9 cellular contexts compared by ENCODE assay signal in the genomic region with DNA sequence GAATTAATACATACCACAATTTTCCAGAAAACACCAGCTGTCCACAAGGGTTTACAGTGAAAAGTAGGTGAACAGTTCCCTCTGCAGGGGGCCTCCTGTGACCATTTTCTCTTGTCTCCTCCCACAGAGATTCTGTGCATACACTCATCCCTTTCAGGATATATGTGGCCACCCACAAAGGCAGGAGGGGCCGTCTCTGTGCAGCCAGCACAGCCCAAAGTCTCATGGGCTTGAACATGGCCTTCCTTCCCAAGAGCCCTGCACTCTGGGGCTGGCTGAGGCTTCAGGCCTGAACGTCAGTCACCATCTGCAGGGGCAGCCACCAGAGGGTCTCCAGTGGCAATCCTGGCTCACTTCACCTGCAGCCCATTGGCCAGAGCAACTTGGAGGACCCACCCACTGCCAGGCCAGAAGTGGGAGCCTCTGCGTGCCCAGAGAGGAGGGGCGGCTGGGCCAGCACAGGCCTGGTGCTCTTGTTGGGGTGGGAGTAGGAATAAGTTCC.
DNase-seq lines count a peak whose midpoint lies in the region.
"Had no signal": no experiment of that assay in that cellular context is flagged by ENCODE, and none has a peak within 500 bp of the region (broad histone marks: within the 10 kb centered on the region; RNA-seq: fewer than 3 reads in every experiment).

No MANE protein-coding gene starts in this region.

- DNase-seq in DMS 273 (lab: John Stamatoyannopoulos, UW; ENCODE audit: unreplicated experiment) (peak; percentile 88), KG1 (lab: John Stamatoyannopoulos, UW) (peak; percentile 11), UCSD-AML1 (lab: John Stamatoyannopoulos, UW; ENCODE audit: unreplicated experiment) (peak; percentile 35), kidney tubule cell (ENCODE audit: low spot score) (peak; percentile 49), cortex of kidney (lab: John Stamatoyannopoulos, UW) (no peak), NCI-H1092 treated with DMSO at 0.1 percent for 48 hours (lab: John Stamatoyannopoulos, UW) (no peak), NCI-H526 (lab: John Stamatoyannopoulos, UW) (no peak), OCI-M2 (lab: John Stamatoyannopoulos, UW; ENCODE audit: unreplicated experiment) (no peak)
- DNase-seq: NCI-H748 treated with DMSO at 0.1 percent for 48 hours had no signal

Comparison
In these comparisons a context has a peak if more than half of its experiments do, and no peak if none do; other contexts are left out.
1. DNase-seq: peak in DMS 273 (single experiment), KG1 (single experiment), UCSD-AML1 (single experiment) and kidney tubule cell (single experiment); none in cortex of kidney (single experiment), NCI-H1092 treated with DMSO at 0.1 percent for 48 hours (single experiment), NCI-H526 (0 of 2) and OCI-M2 (single experiment).